Comparison of ENCODE assay signal across 16 cellular contexts in genomic region chr9:108759835-108760234, GRCh38.
"Had no signal": no experiment of that assay in that cellular context is flagged by ENCODE, and none has a peak within 500 bp of the region (broad histone marks: within the 10 kb centered on the region; RNA-seq: fewer than 3 reads in every experiment).

No MANE protein-coding gene starts in this region.

- ATAC-seq: activated CD8-positive, alpha-beta memory T cell treated with anti-CD3 and anti-CD28 coated beads, Interleukin-2, amount 10 ng/mL, durations not matched to agents 7 days and 5 days; activated naive CD4-positive, alpha-beta T cell treated with anti-CD3 and anti-CD28 coated beads, Interleukin-2, amount 50 U/mL, for 72 hours; activated T-cell treated with anti-CD3 and anti-CD28 coated beads, Interleukin-2, amount 50 U/mL, for 4 hours; effector memory CD8-positive, alpha-beta T cell had no signal

- H3K4me3 ChIP-seq: ovary, skin epidermis, stomach, thoracic aorta had no signal

- DNase-seq: activated CD4-positive, alpha-beta T cell treated with anti-CD3 and anti-CD28 coated beads for 1 hour; activated CD4-positive, alpha-beta T cell treated with anti-CD3 and anti-CD28 coated beads, Interleukin-2, amount 50 U/mL, for 48 hours; activated CD8-positive, alpha-beta memory T cell treated with anti-CD3 and anti-CD28 coated beads, Interleukin-2, amount 10 ng/mL, durations not matched to agents 7 days and 5 days; activated effector memory CD4-positive, alpha-beta T cell treated with anti-CD3 and anti-CD28 coated beads, Interleukin-2, amount 50 U/mL, for 16 hours; activated T-cell treated with anti-CD3 and anti-CD28 coated beads, Interleukin-2, amount 50 U/mL, for 4 hours; amygdala; cerebellar nuclear complex; effector memory CD8-positive, alpha-beta T cell; hippocampal formation; ovary; retina; stomach had no signal

- H3K36me3 ChIP-seq: ovary, stomach, thoracic aorta had no signal

- H3K9me3 ChIP-seq: ovary, stomach, thoracic aorta had no signal

- H3K27ac ChIP-seq: epithelial cell of prostate, ovary, thoracic aorta had no signal

- H3K27me3 ChIP-seq: ovary, stomach had no signal
